15 cellular contexts compared by ENCODE assay signal in genomic region chrX:110743679-110744340, GRCh38. TPM values are rescaled to one million over a fixed set of nuclear protein-coding genes. Genes with fewer than 3 reads are reported as not detected.
DNase-seq lines count a peak whose midpoint lies in the region; ATAC-seq and TF ChIP-seq lines count a peak whose summit lies in the region.
"Had no signal": no experiment of that assay in that cellular context is flagged by ENCODE, and none has a peak within 500 bp of the region (broad histone marks: within the 10 kb centered on the region; RNA-seq: fewer than 3 reads in every experiment).

No MANE protein-coding gene starts in this region.

- WGBS in mammary epithelial cell (ENCODE audit: low coverage, missing lambda C conversion rate), result 81% methylated on average over 5 of the region's 5 CpGs
- WGBS in testis, 2 donors, result 60 to 66% methylated on average over 4 to 5 of the region's 5 CpGs

- ATAC-seq in HG03039 (IDR thresholded peaks at IDR 0.05; ENCODE audit: unreplicated experiment), result peak; percentile 61
- ATAC-seq: mucosa of descending colon had no signal

- no peak for TF ChIP-seq CTCF in MCF 10A (IDR thresholded peaks at IDR 0.05; ENCODE audit: unreplicated experiment)
- TF ChIP-seq CTCF in breast epithelium (IDR thresholded peaks at IDR 0.05), result no peak
- no peak for TF ChIP-seq CTCF in mammary epithelial cell (conservative IDR thresholded peaks at IDR 0.05 in 1 of 2, IDR thresholded peaks at IDR 0.05 in 1 of 2; ENCODE audit: extremely low read depth in 1 of 2, insufficient read depth in 1 of 2, low read depth in 1 of 2, low read length in 2 of 2)
- no peak for TF ChIP-seq CTCF in type B pancreatic cell (conservative IDR thresholded peaks at IDR 0.05)
- TF ChIP-seq CTCF in testis (IDR thresholded peaks at IDR 0.05), result no peak

- H3K27ac Mint-ChIP-seq in MCF 10A (ENCODE audit: low read depth, unreplicated experiment), result no peak overlapping the region
- H3K27ac Mint-ChIP-seq in type B pancreatic cell, result no peak overlapping the region
- H3K27ac Mint-ChIP-seq: T-helper 1 cell treated with Interleukin-12 subunit alpha and Interleukin-12 subunit beta and Interleukin-4 antibody, amounts not matched to agents 30 μg/mL and 1 μg/mL, for 36 hours had no signal

- no peak overlapping the region for H2AFZ ChIP-seq in mammary epithelial cell (ENCODE audit: low read depth, low read length)

- H3K36me3 ChIP-seq in breast epithelium (no peaks in the 10 kb centered on the region), mammary epithelial cell (ENCODE audit: insufficient read depth, low read length) (no peaks in the 10 kb centered on the region), subcutaneous abdominal adipose tissue (ENCODE audit: control insufficient read depth in 5 of 5, insufficient read depth in 5 of 5, low read length in 5 of 5) (no peaks in the 10 kb centered on the region), testis (ENCODE audit: low read depth, missing control alignments) (no peaks in the 10 kb centered on the region)

- CTCF ChIA-PET in MCF 10A (lab: Yijun Ruan, JAX), result interaction anchor here (0.6 kb wide), 1 partner anchor 103 kb away, joined by 5 read pairs; no protein-coding TSS in a partner anchor
- CTCF ChIA-PET in mammary epithelial cell (lab: Charles Lee; ENCODE audit: low non-redundant PET), result no interaction called here

- in situ Hi-C loops in mammary epithelial cell (cut with MboI; ENCODE audit: low sequenced_read_pairs in 2 of 2), result no loop called here

- H3K36me3 Mint-ChIP-seq in MCF 10A (ENCODE audit: insufficient read depth, unreplicated experiment) (peaks cover 5% of the 10 kb centered on the region), type B pancreatic cell (no peaks in the 10 kb centered on the region)

- DNase-seq in MCF 10A (ENCODE audit: unreplicated experiment), result peak; percentile 6
- no peak for DNase-seq in breast epithelium (ENCODE audit: low spot score in 2 of 2)
- peak; percentile 29 for DNase-seq in mammary epithelial cell
- DNase-seq in type B pancreatic cell (ENCODE audit: extremely low spot score, unreplicated experiment), result no peak
- DNase-seq in testis, result no peak
- DNase-seq in NCI-H2171 treated with DMSO at 0.1 percent for 48 hours (lab: John Stamatoyannopoulos, UW), result no peak
- DNase-seq: DMS79 treated with DMSO at 0.1 percent for 48 hours, KG1, mucosa of descending colon, NCI-H2081 treated with DMSO at 0.1 percent for 48 hours had no signal

- no TSS peak for BruUV-seq in MCF 10A (replicated peaks; lab: Mats Ljungman, UMichigan)
- no TSS peak for BruUV-seq in mammary epithelial cell (replicated peaks; lab: Mats Ljungman, UMichigan)

- POLR2A ChIA-PET in MCF 10A (lab: Yijun Ruan, JAX), result no interaction called here

- H3K4me1 Mint-ChIP-seq in MCF 10A (ENCODE audit: insufficient read depth, unreplicated experiment) (peaks cover 12% of the 10 kb centered on the region), type B pancreatic cell (ENCODE audit: unreplicated experiment) (peaks cover 13% of the 10 kb centered on the region)

- dilution Hi-C loops in mammary epithelial cell (cut with HindIII; ENCODE audit: low sequenced_read_pairs), result no loop called here

- peaks cover 55% of the 10 kb centered on the region for H3K27me3 Mint-ChIP-seq in MCF 10A (ENCODE audit: insufficient read depth, unreplicated experiment)
- no peaks in the 10 kb centered on the region for H3K27me3 Mint-ChIP-seq in type B pancreatic cell

- H3K79me2 ChIP-seq in mammary epithelial cell (ENCODE audit: insufficient read depth, low read length), result no peaks in the 10 kb centered on the region

- H3K9me3 ChIP-seq in breast epithelium (no peaks in the 10 kb centered on the region), mammary epithelial cell (replicated peaks; ENCODE audit: insufficient read depth, low read length) (no peaks in the 10 kb centered on the region), subcutaneous abdominal adipose tissue (ENCODE audit: control insufficient read depth in 5 of 5, low read length in 5 of 5) (no peaks in the 10 kb centered on the region), testis (no peaks in the 10 kb centered on the region)
- H3K9me3 ChIP-seq: mucosa of descending colon had no signal

- no peak overlapping the region for H3K4me3 ChIP-seq in breast epithelium
- no peak overlapping the region for H3K4me3 ChIP-seq in mammary epithelial cell (replicated peaks in 1 of 3; ENCODE audit: insufficient read depth in 1 of 3, low read depth in 2 of 3, low read length in 3 of 3)
- no peak overlapping the region for H3K4me3 ChIP-seq in subcutaneous abdominal adipose tissue (ENCODE audit: low read depth in 1 of 5, low read length in 5 of 5)
- no peak overlapping the region for H3K4me3 ChIP-seq in testis
- H3K4me3 ChIP-seq: mucosa of descending colon had no signal

- H3K4me3 Mint-ChIP-seq in MCF 10A (ENCODE audit: unreplicated experiment) (no peak overlapping the region), type B pancreatic cell (no peak overlapping the region)
- H3K4me3 Mint-ChIP-seq: T-helper 1 cell treated with Interleukin-12 subunit alpha and Interleukin-12 subunit beta and Interleukin-4 antibody, amounts not matched to agents 30 μg/mL and 1 μg/mL, for 36 hours had no signal

- peaks cover 0 to 60% of the 10 kb centered on the region in 2 donors for H3K27me3 ChIP-seq in breast epithelium
- no peaks in the 10 kb centered on the region for H3K27me3 ChIP-seq in mammary epithelial cell (ENCODE audit: insufficient read depth, low read length)
- H3K27me3 ChIP-seq in subcutaneous abdominal adipose tissue (ENCODE audit: control insufficient read depth in 5 of 5, insufficient read depth in 4 of 5, low read length in 5 of 5), result peaks cover 0 to 13% (median 12%) of the 10 kb centered on the region in 5 donors
- H3K27me3 ChIP-seq in testis, result no peaks in the 10 kb centered on the region

- no peak overlapping the region for H3K4me2 ChIP-seq in mammary epithelial cell (ENCODE audit: insufficient read depth, low read depth, low read length)

- H3K9ac ChIP-seq in mammary epithelial cell (ENCODE audit: insufficient read depth, low read length) (no peak overlapping the region), subcutaneous abdominal adipose tissue (ENCODE audit: low read length in 5 of 5) (no peak overlapping the region)

- intact Hi-C loops in MCF 10A (cut with micrococcal nuclease), result no loop called here
- intact Hi-C loops in breast epithelium (cut with DNase I; ENCODE audit: low total_unique reads), result no loop called here
- intact Hi-C loops in mammary epithelial cell (cut with micrococcal nuclease), result no loop called here
- intact Hi-C loops in testis (cut with DNase I; ENCODE audit: low total_unique reads), result no loop called here

- no peaks in the 10 kb centered on the region for H4K20me1 ChIP-seq in mammary epithelial cell (ENCODE audit: insufficient read depth, low read length)

- TF ChIP-seq POLR2A in breast epithelium (IDR thresholded peaks at IDR 0.05) (no peak), testis (IDR thresholded peaks at IDR 0.05) (no peak)

- H3K9me3 Mint-ChIP-seq in MCF 10A (ENCODE audit: unreplicated experiment) (no peaks in the 10 kb centered on the region), type B pancreatic cell (no peaks in the 10 kb centered on the region)
- H3K9me3 Mint-ChIP-seq: T-helper 1 cell treated with Interleukin-12 subunit alpha and Interleukin-12 subunit beta and Interleukin-4 antibody, amounts not matched to agents 30 μg/mL and 1 μg/mL, for 36 hours had no signal

- H3K4me1 ChIP-seq in breast epithelium, result no peaks in the 10 kb centered on the region
- H3K4me1 ChIP-seq in mammary epithelial cell (ENCODE audit: insufficient read depth, low read length), result peaks cover 10% of the 10 kb centered on the region
- peaks cover 0 to 45% (median 27%) of the 10 kb centered on the region in 5 donors for H3K4me1 ChIP-seq in subcutaneous abdominal adipose tissue (ENCODE audit: control insufficient read depth in 5 of 5, insufficient read depth in 5 of 5, low read length in 5 of 5)
- H3K4me1 ChIP-seq in testis, result no peaks in the 10 kb centered on the region

- H3K27ac ChIP-seq in breast epithelium, result peak overlapping the region in 1 of 2 donors; percentile 8
- no peak overlapping the region for H3K27ac ChIP-seq in mammary epithelial cell (ENCODE audit: insufficient read depth, low read depth, low read length)
- peak overlapping the region; percentile 19 for H3K27ac ChIP-seq in subcutaneous abdominal adipose tissue (ENCODE audit: low read depth, low read length)
- H3K27ac ChIP-seq in testis, result no peak overlapping the region

RNA-seq across cellular contexts. Expression of gene CHRDL1, which starts 51.8 kb away (rescaled TPM):
- total RNA-seq in MCF 10A (2022), result not detected in 2 replicates
- 100 to 1,000 TPM in 1 of 3 donors, 10 to 100 TPM in 2; 37.3 to 396 (median 72.1) TPM for total RNA-seq in breast epithelium
- total RNA-seq in mammary epithelial cell, result not detected
- polyA plus RNA-seq in mammary epithelial cell, result 0.07 TPM
- polyA minus RNA-seq in mammary epithelial cell, result not detected
- total RNA-seq in type B pancreatic cell (ENCODE audit: low replicate concordance), result 0.79 and 4.3 TPM in 2 replicates
- 1 to 10 TPM; 3.4 to 8.4 TPM for total RNA-seq in testis
- 40.5 TPM for polyA plus RNA-seq in testis (ENCODE audit: insufficient read depth, low read depth, low replicate concordance)
- total RNA-seq: A172, dermis microvascular lymphatic vessel endothelial cell had no signal

Comparison
In these comparisons a context has a peak if more than half of its experiments do, and no peak if none do; other contexts are left out.
1. DNase-seq: peak in MCF 10A (single experiment) and mammary epithelial cell (single experiment); none in breast epithelium (0 of 2), type B pancreatic cell (single experiment), testis (single experiment) and NCI-H2171 treated with DMSO at 0.1 percent for 48 hours (single experiment).